Comparison of ENCODE assay signal across 2 cellular contexts in the genomic region with DNA sequence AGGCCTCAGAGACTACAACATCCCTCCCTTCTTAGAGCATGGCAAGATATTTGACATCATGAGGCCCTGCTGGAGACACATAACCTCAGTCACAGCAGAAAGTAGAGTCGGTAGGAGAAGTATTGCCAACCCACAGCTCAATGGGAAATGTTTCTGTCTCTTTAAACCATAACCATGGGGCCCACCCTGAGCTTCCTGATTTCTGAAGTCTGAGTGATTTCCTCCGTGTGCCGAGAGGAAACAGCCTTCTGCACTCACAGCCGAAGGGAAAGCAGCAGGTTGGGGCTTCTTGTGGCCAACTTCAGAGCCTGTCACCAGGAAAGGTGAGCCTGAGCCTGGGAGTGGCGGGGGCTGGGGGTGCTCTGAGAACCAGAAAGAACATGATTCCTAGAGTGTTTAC.
TF ChIP-seq lines count a peak whose summit lies in the region.

A gene (plus strand): TSS at position 246 of the 400 bp plus-strand sequence. CDS start 2,435 bp downstream, outside the sequence.

TF ChIP-seq in liver, 16 proteins besides CTCF, POLR2A, EP300 and RAD21:
- no peak for TF ChIP-seq HNF4G (IDR thresholded peaks at IDR 0.05)
- TF ChIP-seq HNF4A (conservative IDR thresholded peaks at IDR 0.05): no peak
- no peak for TF ChIP-seq EGR1 (IDR thresholded peaks at IDR 0.05; ENCODE audit: low read depth in 2 of 2)
- no peak for TF ChIP-seq RXRA (IDR thresholded peaks at IDR 0.05)
- TF ChIP-seq SP1 (IDR thresholded peaks at IDR 0.05): no peak
- peak; percentile 32 for TF ChIP-seq TAF1 (conservative IDR thresholded peaks at IDR 0.05)
- TF ChIP-seq, protein P1, sequence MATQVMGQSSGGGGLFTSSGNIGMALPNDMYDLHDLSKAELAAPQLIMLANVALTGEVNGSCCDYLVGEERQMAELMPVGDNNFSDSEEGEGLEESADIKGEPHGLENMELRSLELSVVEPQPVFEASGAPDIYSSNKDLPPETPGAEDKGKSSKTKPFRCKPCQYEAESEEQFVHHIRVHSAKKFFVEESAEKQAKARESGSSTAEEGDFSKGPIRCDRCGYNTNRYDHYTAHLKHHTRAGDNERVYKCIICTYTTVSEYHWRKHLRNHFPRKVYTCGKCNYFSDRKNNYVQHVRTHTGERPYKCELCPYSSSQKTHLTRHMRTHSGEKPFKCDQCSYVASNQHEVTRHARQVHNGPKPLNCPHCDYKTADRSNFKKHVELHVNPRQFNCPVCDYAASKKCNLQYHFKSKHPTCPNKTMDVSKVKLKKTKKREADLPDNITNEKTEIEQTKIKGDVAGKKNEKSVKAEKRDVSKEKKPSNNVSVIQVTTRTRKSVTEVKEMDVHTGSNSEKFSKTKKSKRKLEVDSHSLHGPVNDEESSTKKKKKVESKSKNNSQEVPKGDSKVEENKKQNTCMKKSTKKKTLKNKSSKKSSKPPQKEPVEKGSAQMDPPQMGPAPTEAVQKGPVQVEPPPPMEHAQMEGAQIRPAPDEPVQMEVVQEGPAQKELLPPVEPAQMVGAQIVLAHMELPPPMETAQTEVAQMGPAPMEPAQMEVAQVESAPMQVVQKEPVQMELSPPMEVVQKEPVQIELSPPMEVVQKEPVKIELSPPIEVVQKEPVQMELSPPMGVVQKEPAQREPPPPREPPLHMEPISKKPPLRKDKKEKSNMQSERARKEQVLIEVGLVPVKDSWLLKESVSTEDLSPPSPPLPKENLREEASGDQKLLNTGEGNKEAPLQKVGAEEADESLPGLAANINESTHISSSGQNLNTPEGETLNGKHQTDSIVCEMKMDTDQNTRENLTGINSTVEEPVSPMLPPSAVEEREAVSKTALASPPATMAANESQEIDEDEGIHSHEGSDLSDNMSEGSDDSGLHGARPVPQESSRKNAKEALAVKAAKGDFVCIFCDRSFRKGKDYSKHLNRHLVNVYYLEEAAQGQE (IDR thresholded peaks at IDR 0.05): no peak
- TF ChIP-seq, protein P2, sequence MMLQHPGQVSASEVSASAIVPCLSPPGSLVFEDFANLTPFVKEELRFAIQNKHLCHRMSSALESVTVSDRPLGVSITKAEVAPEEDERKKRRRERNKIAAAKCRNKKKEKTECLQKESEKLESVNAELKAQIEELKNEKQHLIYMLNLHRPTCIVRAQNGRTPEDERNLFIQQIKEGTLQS (IDR thresholded peaks at IDR 0.05): no peak
- TF ChIP-seq NR2F2 (IDR thresholded peaks at IDR 0.05): no peak
- TF ChIP-seq GABPA (IDR thresholded peaks at IDR 0.05 in 1 of 2, conservative IDR thresholded peaks at IDR 0.05 in 1 of 2): no peak
- TF ChIP-seq, protein P3, sequence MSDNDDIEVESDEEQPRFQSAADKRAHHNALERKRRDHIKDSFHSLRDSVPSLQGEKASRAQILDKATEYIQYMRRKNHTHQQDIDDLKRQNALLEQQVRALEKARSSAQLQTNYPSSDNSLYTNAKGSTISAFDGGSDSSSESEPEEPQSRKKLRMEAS (IDR thresholded peaks at IDR 0.05): peak; percentile 67
- peak; percentile 27 for TF ChIP-seq YY1 (IDR thresholded peaks at IDR 0.05)

TF ChIP-seq in HepG2, 621 proteins besides CTCF, POLR2A, EP300 and RAD21:
- TF ChIP-seq, protein P4, sequence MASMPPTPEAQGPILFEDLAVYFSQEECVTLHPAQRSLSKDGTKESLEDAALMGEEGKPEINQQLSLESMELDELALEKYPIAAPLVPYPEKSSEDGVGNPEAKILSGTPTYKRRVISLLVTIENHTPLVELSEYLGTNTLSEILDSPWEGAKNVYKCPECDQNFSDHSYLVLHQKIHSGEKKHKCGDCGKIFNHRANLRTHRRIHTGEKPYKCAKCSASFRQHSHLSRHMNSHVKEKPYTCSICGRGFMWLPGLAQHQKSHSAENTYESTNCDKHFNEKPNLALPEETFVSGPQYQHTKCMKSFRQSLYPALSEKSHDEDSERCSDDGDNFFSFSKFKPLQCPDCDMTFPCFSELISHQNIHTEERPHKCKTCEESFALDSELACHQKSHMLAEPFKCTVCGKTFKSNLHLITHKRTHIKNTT (CRISPR knock-in tag; IDR thresholded peaks at IDR 0.05): no peak
- TF ChIP-seq ZNF569 (CRISPR knock-in tag; IDR thresholded peaks at IDR 0.05; ENCODE audit: borderline replicate concordance) (no peak), ETV6 (CRISPR knock-in tag; conservative IDR thresholded peaks at IDR 0.05) (no peak), U2AF2 (IDR thresholded peaks at IDR 0.05; ENCODE audit: low read depth, low read length) (no peak), ZNF296 (CRISPR knock-in tag; conservative IDR thresholded peaks at IDR 0.05) (no peak), KMT2B (CRISPR knock-in tag; IDR thresholded peaks at IDR 0.05) (no peak), ZNF746 (CRISPR knock-in tag; IDR thresholded peaks at IDR 0.05) (no peak)
- TF ChIP-seq, protein P5, sequence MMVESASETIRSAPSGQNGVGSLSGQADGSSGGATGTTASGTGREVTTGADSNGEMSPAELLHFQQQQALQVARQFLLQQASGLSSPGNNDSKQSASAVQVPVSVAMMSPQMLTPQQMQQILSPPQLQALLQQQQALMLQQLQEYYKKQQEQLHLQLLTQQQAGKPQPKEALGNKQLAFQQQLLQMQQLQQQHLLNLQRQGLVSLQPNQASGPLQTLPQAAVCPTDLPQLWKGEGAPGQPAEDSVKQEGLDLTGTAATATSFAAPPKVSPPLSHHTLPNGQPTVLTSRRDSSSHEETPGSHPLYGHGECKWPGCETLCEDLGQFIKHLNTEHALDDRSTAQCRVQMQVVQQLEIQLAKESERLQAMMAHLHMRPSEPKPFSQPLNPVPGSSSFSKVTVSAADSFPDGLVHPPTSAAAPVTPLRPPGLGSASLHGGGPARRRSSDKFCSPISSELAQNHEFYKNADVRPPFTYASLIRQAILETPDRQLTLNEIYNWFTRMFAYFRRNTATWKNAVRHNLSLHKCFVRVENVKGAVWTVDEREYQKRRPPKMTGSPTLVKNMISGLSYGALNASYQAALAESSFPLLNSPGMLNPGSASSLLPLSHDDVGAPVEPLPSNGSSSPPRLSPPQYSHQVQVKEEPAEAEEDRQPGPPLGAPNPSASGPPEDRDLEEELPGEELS (CRISPR knock-in tag; IDR thresholded peaks at IDR 0.05): no peak
- TF ChIP-seq, protein P6, sequence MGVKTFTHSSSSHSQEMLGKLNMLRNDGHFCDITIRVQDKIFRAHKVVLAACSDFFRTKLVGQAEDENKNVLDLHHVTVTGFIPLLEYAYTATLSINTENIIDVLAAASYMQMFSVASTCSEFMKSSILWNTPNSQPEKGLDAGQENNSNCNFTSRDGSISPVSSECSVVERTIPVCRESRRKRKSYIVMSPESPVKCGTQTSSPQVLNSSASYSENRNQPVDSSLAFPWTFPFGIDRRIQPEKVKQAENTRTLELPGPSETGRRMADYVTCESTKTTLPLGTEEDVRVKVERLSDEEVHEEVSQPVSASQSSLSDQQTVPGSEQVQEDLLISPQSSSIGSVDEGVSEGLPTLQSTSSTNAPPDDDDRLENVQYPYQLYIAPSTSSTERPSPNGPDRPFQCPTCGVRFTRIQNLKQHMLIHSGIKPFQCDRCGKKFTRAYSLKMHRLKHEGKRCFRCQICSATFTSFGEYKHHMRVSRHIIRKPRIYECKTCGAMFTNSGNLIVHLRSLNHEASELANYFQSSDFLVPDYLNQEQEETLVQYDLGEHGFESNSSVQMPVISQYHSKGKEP (CRISPR knock-in tag; IDR thresholded peaks at IDR 0.05): no peak
- TF ChIP-seq, protein P7, sequence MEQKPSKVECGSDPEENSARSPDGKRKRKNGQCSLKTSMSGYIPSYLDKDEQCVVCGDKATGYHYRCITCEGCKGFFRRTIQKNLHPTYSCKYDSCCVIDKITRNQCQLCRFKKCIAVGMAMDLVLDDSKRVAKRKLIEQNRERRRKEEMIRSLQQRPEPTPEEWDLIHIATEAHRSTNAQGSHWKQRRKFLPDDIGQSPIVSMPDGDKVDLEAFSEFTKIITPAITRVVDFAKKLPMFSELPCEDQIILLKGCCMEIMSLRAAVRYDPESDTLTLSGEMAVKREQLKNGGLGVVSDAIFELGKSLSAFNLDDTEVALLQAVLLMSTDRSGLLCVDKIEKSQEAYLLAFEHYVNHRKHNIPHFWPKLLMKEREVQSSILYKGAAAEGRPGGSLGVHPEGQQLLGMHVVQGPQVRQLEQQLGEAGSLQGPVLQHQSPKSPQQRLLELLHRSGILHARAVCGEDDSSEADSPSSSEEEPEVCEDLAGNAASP (CRISPR knock-in tag; IDR thresholded peaks at IDR 0.05; ENCODE audit: borderline replicate concordance): no peak
